In the genomic region with DNA sequence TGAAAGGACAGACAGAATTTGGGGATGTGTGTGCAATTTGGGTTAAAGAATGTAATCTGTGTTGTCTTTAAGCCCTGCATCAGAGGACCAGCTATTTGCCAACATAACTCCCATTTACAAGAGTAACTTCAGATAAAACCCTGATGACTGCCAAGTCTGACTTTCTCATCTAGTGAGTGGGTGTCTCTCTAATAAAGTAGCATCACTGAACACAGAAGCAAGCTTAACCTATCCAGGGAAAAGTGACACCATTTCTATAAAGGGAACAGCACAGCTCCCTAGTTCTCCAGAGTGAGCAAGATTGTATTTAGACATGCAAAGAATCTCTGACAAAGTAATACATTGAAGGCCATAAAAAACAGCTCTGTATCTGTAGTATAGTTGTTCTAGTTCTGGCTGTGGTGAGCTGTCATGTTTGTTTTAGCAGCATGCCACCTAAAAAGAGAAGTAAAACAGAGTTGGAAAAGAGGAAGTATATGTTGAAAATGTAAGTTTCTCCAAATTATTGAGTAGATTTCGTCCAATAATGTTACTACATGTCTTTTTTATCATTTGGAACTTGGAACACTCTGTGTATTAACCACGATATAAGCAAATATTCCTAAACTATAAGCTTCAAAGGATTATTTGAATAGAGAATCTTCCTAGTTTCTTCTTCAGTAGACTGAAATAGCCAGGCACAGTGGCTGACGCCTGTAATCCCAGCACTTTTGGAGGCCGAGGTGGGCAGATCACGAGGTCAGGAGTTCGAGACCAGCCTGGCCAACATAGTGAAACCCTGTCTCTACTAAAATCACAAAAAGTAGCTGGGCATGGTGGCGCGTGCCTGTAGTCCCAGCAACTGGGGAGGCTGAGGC, we compare ENCODE assay signal across 8 cellular contexts. TPM values are rescaled to one million over a fixed set of nuclear protein-coding genes. Genes with fewer than 3 reads are reported as not detected.
DNase-seq lines count a peak whose midpoint lies in the region; ATAC-seq, FAIRE-seq and TF ChIP-seq lines count a peak whose summit lies in the region.

No MANE protein-coding gene starts in this region.

- no peak for TF ChIP-seq EP300 in K562 (IDR thresholded peaks at IDR 0.05; ENCODE audit: low read length)

- no peak for TF ChIP-seq POLR2A in K562 (conservative IDR thresholded peaks at IDR 0.05)
- TF ChIP-seq POLR2A in lower leg skin (IDR thresholded peaks at IDR 0.05), result no peak

- H3K9ac ChIP-seq in KMS-11, result no peak overlapping the region
- no peak overlapping the region for H3K9ac ChIP-seq in K562 (ENCODE audit: insufficient read depth in 1 of 2, low read depth in 2 of 2, low read length in 2 of 2)

- no peak for TF ChIP-seq CTCF in KMS-11 (conservative IDR thresholded peaks at IDR 0.05; ENCODE audit: low read depth, low read length)
- TF ChIP-seq CTCF in K562 (IDR thresholded peaks at IDR 0.05 in 2 of 3, conservative IDR thresholded peaks at IDR 0.05 in 1 of 3; ENCODE audit: insufficient read depth in 2 of 3, low read depth in 1 of 3, low read length in 3 of 3), result no peak
- no peak for TF ChIP-seq CTCF in psoas muscle (IDR thresholded peaks at IDR 0.05)
- TF ChIP-seq CTCF in lower leg skin (IDR thresholded peaks at IDR 0.05), result no peak

- ATAC-seq in GM18502 (IDR thresholded peaks at IDR 0.05; ENCODE audit: poor library complexity, unreplicated experiment) (peak; percentile 62), K562 (peak; percentile 23; the same call in 2 of the 3 replicates), psoas muscle (peak; percentile 42 to 68 (median 52)), HG02884 (IDR thresholded peaks at IDR 0.05; ENCODE audit: unreplicated experiment) (no peak), HG03520 (IDR thresholded peaks at IDR 0.05; ENCODE audit: unreplicated experiment) (no peak)

- no peak for TF ChIP-seq RAD21 in K562 (CRISPR knock-in tag; conservative IDR thresholded peaks at IDR 0.05 in 1 of 2, IDR thresholded peaks at IDR 0.05 in 1 of 2)

- in situ Hi-C loops in K562 (cut with MboI), result no loop called here

- H3K4me2 ChIP-seq in KMS-11 (no peak overlapping the region; the same call in 1 of the 2 replicates), K562 (ENCODE audit: insufficient read depth, low read length) (no peak overlapping the region)

- H3K4me1 ChIP-seq in KMS-11 (ENCODE audit: low read depth, poor library complexity, severe bottlenecking), result peaks cover 49% of the 10 kb centered on the region
- H3K4me1 ChIP-seq in K562 (replicated peaks in 1 of 2; ENCODE audit: control insufficient read depth in 2 of 2, insufficient read depth in 2 of 2, low read length in 2 of 2), result peaks cover 16 to 23% of the 10 kb centered on the region in 2 experiments; a peak in 4 of 5 replicates
- H3K4me1 ChIP-seq in psoas muscle, result peaks cover 8% of the 10 kb centered on the region

- no TSS peak for BruUV-seq in K562 (replicated peaks; lab: Mats Ljungman, UMichigan)

- no peaks in the 10 kb centered on the region for H4K20me1 ChIP-seq in KMS-11 (ENCODE audit: insufficient read depth)
- H4K20me1 ChIP-seq in K562 (replicated peaks; ENCODE audit: control insufficient read depth, insufficient read depth, low read length), result no peaks in the 10 kb centered on the region

- DNase-seq in K562 (ENCODE audit: extremely low read depth in 1 of 4, low spot score in 3 of 4), result peak in 1 of 4 experiments; percentile 7
- DNase-seq in psoas muscle, result no peak
- DNase-seq in NCI-H446 (lab: John Stamatoyannopoulos, UW), result no peak
- DNase-seq in lower leg skin (ENCODE audit: low spot score in 2 of 2), result no peak

- H3K9me3 ChIP-seq in K562 (replicated peaks; ENCODE audit: control insufficient read depth, insufficient read depth, low read depth, low read length) (no peaks in the 10 kb centered on the region), psoas muscle (no peaks in the 10 kb centered on the region)

- no peak overlapping the region for H3K4me3 ChIP-seq in KMS-11 (IDR thresholded peaks at IDR 0.05; ENCODE audit: insufficient read depth, low read depth, low read length)
- H3K4me3 ChIP-seq in K562, result no peak overlapping the region
- H3K4me3 ChIP-seq in psoas muscle, result no peak overlapping the region
- no peak overlapping the region for H3K4me3 ChIP-seq in lower leg skin (ENCODE audit: low read depth, poor library complexity, severe bottlenecking)

- no peak overlapping the region for H2AFZ ChIP-seq in KMS-11 (ENCODE audit: low read depth)
- H2AFZ ChIP-seq in K562 (ENCODE audit: low read depth, low read length), result peak overlapping the region; percentile 74

- H3K27me3 ChIP-seq in KMS-11 (ENCODE audit: insufficient read depth, low read depth) (no peaks in the 10 kb centered on the region), K562 (ENCODE audit: control insufficient read depth in 2 of 2, insufficient read depth in 2 of 2, low read length in 2 of 2) (no peaks in the 10 kb centered on the region), psoas muscle (ENCODE audit: insufficient read depth in 3 of 3, low read length in 2 of 3) (no peaks in the 10 kb centered on the region)

- CTCF ChIA-PET in K562 (lab: Yijun Ruan, JAX; ENCODE audit: low intra/inter-chr PET ratio), result interaction anchor here (0.7 kb wide), 1 partner anchor 11 kb away, joined by 6 read pairs; no protein-coding TSS in a partner anchor

- 60% methylated on average over 8 of the region's 8 CpGs for WGBS in K562 (ENCODE audit: insufficient coverage, low coverage, missing lambda C conversion rate)
- WGBS in psoas muscle, 3 donors, result 92 to 94% (median 93%) methylated on average over 8 of the region's 8 CpGs
- 89% methylated on average over 8 of the region's 8 CpGs for WGBS in lower leg skin, 2 donors

- H3K79me2 ChIP-seq in KMS-11 (ENCODE audit: insufficient read depth, low read depth) (no peaks in the 10 kb centered on the region), K562 (ENCODE audit: control insufficient read depth, insufficient read depth, low read length) (no peaks in the 10 kb centered on the region)

- no peaks in the 10 kb centered on the region for H3K9me1 ChIP-seq in K562 (ENCODE audit: control insufficient read depth, insufficient read depth, low read length)

- POLR2A ChIA-PET in K562 (lab: Yijun Ruan, JAX), result interaction anchor here (0.8 to 1.6 kb wide), 6 partner anchors 8 to 20 kb away, joined by 3 to 7 read pairs (median 4); a partner anchor contains a TSS

- H3K36me3 ChIP-seq in KMS-11 (ENCODE audit: insufficient read depth) (no peaks in the 10 kb centered on the region), K562 (ENCODE audit: control insufficient read depth, insufficient read depth, low read length) (no peaks in the 10 kb centered on the region), psoas muscle (ENCODE audit: insufficient read depth in 1 of 2, low read depth in 1 of 2) (no peaks in the 10 kb centered on the region)

- H3K27ac ChIP-seq in KMS-11 (0 out of 2 replicates have a peak overlapping the region, but pooled peaks have one; percentile 8), K562 (ENCODE audit: extremely low read depth, low read depth, low read length) (peak overlapping the region; percentile 40; the same call in 1 of the 3 replicates), psoas muscle (no peak overlapping the region)

- intact Hi-C loops in K562 (cut with micrococcal nuclease) (no loop called here), psoas muscle (cut with DNase I) (no loop called here), lower leg skin (cut with DNase I; ENCODE audit: low total_unique reads) (no loop called here)

- FAIRE-seq in K562 (lab: Jason Lieb, UNC), result no peak

TF ChIP-seq in K562, 482 proteins besides CTCF, POLR2A, EP300 and RAD21 (continues in another document):
- TF ChIP-seq SMAD3 (CRISPR knock-in tag; conservative IDR thresholded peaks at IDR 0.05) (no peak), MEIS2 (IDR thresholded peaks at IDR 0.05; ENCODE audit: partially characterized antibody) (peak; percentile 51), SMARCC2 (IDR thresholded peaks at IDR 0.05; ENCODE audit: low read depth) (no peak), BRD4 (IDR thresholded peaks at IDR 0.05) (no peak), ATF7 (IDR thresholded peaks at IDR 0.05) (peak; percentile 24; the same call in 1 of the 2 replicates), SMARCA4 (IDR thresholded peaks at IDR 0.05) (peak; percentile 28; the same call in 1 of the 2 replicates), SREBF2 (CRISPR knock-in tag; IDR thresholded peaks at IDR 0.05) (no peak), EGR1 (conservative IDR thresholded peaks at IDR 0.05) (0 out of 2 replicates have a peak, but pooled peaks have one; percentile 14), CSDE1 (IDR thresholded peaks at IDR 0.05) (no peak)
- TF ChIP-seq, protein P1, sequence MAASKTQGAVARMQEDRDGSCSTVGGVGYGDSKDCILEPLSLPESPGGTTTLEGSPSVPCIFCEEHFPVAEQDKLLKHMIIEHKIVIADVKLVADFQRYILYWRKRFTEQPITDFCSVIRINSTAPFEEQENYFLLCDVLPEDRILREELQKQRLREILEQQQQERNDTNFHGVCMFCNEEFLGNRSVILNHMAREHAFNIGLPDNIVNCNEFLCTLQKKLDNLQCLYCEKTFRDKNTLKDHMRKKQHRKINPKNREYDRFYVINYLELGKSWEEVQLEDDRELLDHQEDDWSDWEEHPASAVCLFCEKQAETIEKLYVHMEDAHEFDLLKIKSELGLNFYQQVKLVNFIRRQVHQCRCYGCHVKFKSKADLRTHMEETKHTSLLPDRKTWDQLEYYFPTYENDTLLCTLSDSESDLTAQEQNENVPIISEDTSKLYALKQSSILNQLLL (CRISPR knock-in tag; IDR thresholded peaks at IDR 0.05; ENCODE audit: borderline replicate concordance), result no peak

RNA-seq across cellular contexts. Expression of a gene that starts 8.8 kb away (rescaled TPM):
- 217 and 312 TPM in 2 replicates for total RNA-seq in K562 (2011; cell fraction: chromatin; rRNA removed; ENCODE audit: low replicate concordance)
- total RNA-seq in K562 (2011; cell fraction: nucleolus; rRNA removed), result 221 and 239 TPM in 2 replicates
- total RNA-seq in K562 (2011; cell fraction: nucleoplasm; rRNA removed), result 299 and 384 TPM in 2 replicates
- total RNA-seq in K562 (2014; rRNA removed) (169 and 190 TPM in 2 replicates), K562 (2014; rRNA removed; fragmentation: Illumina TruSeq; extraction: Trizol) (175 and 193 TPM in 2 replicates), K562 (2015; rRNA removed; fragmentation: Illumina TruSeq; extraction: Trizol) (211 and 212 TPM in 2 replicates), K562 (2021) (358 and 364 TPM in 2 replicates), psoas muscle (10 to 100 TPM; 18.0 to 45.5 (median 32.8) TPM), lower leg skin (100 to 1,000 TPM; 136 to 173 (median 150) TPM)
- polyA plus RNA-seq in K562 (2011; rRNA removed) (296 and 429 TPM in 2 replicates), K562 (2014; fragmentation: Illumina TruSeq; extraction: Trizol) (574 and 789 TPM in 2 replicates), K562 (2014; fragmentation: Nextera tagmentation; extraction: Ambion mirVana) (10 to 100 TPM; 19.0 to 62.4 TPM), K562 (2014; rRNA removed) (235 and 249 TPM in 2 replicates), psoas muscle (10 to 100 TPM in 1 of 3 donors, 1 to 10 TPM in 2; 2.8 to 16.5 (median 7.8) TPM)
- 314 and 336 TPM in 2 replicates for polyA plus RNA-seq in K562 (2011; cell fraction: cytosol; rRNA removed)
- 653 and 742 TPM in 2 replicates for polyA plus RNA-seq in K562 (2011; cell fraction: nucleus; rRNA removed)
- polyA plus RNA-seq in K562 (2012), result 412 and 745 TPM in 2 replicates
- polyA minus RNA-seq in K562 (2011; rRNA and poly(A)+ RNA removed), result 158 and 187 TPM in 2 replicates
- 162 and 207 TPM in 2 replicates for polyA minus RNA-seq in K562 (2011; cell fraction: cytosol; rRNA and poly(A)+ RNA removed)
- 177 and 202 TPM in 2 replicates for polyA minus RNA-seq in K562 (2011; cell fraction: nucleus; rRNA and poly(A)+ RNA removed)

Comparison
In these comparisons a context has a peak if more than half of its experiments do, and no peak if none do; other contexts are left out.
1. ATAC-seq: peak in GM18502 (single experiment), K562 (single experiment) and psoas muscle (4 of 4); none in HG02884 (single experiment) and HG03520 (single experiment).